In genomic region chr1:22451702-22452400, GRCh38 we compare ENCODE assay signal across 8 cellular contexts. TPM values are rescaled to one million over a fixed set of nuclear protein-coding genes. Genes with fewer than 3 reads are reported as not detected.
DNase-seq lines count a peak whose midpoint lies in the region; ATAC-seq lines count a peak whose summit lies in the region.

TSS of gene ZBTB40 (plus strand) at chr1:22451851. CDS start at chr1:22489949, 38,098 bp downstream.

- peaks cover 5% of the 10 kb centered on the region; the same call in 1 of the 2 replicates for H3K36me3 ChIP-seq in BLaER1

- no peaks in the 10 kb centered on the region for H3K27me3 ChIP-seq in BLaER1

- peak within 1 kb of the TSS; percentile 76 for H3K4me2 ChIP-seq in BLaER1

- H3K27ac Mint-ChIP-seq in dendritic cell treated with granulocyte-macrophage colony-stimulating factor and Interleukin-4, amounts not matched to agents 40 ng/mL and 50 ng/mL, for 4 days = peak within 1 kb of the TSS; percentile 93

- DNase-seq in NCI-H526 treated with DMSO at 0.1 percent for 48 hours (lab: John Stamatoyannopoulos, UW) (peak; percentile 91), left lobe of liver (ENCODE audit: low spot score) (peak; percentile 97)
- DNase-seq in activated CD4-positive, alpha-beta T cell treated with anti-CD3 and anti-CD28 coated beads, Interleukin-2, amount 50 U/mL, for 1 hour = peak; percentile 93
- DNase-seq in stimulated activated CD4-positive, alpha-beta T cell treated with anti-CD3 and anti-CD28 coated beads, Interleukin-2, amount 100 ng/mL, for 24 hours = peak; percentile 95 to 96

- H3K4me1 ChIP-seq in BLaER1 = peaks cover 23% of the 10 kb centered on the region

- intact Hi-C loops in dendritic cell treated with granulocyte-macrophage colony-stimulating factor and Interleukin-4, amounts not matched to agents 40 ng/mL and 50 ng/mL, for 4 days (cut with micrococcal nuclease) = no loop called here

- H3K27ac ChIP-seq in BLaER1 = peak within 1 kb of the TSS; percentile 91

- no peaks in the 10 kb centered on the region for H3K27me3 Mint-ChIP-seq in dendritic cell treated with granulocyte-macrophage colony-stimulating factor and Interleukin-4, amounts not matched to agents 40 ng/mL and 50 ng/mL, for 4 days

- peaks cover 15% of the 10 kb centered on the region for H3K36me3 Mint-ChIP-seq in dendritic cell treated with granulocyte-macrophage colony-stimulating factor and Interleukin-4, amounts not matched to agents 40 ng/mL and 50 ng/mL, for 4 days (ENCODE audit: low read depth)

- ATAC-seq in GM19328 (IDR thresholded peaks at IDR 0.05; ENCODE audit: unreplicated experiment) (peak; percentile 74), HG03469 (IDR thresholded peaks at IDR 0.05; ENCODE audit: unreplicated experiment) (peak; percentile 53), left lobe of liver (peak; percentile 94)

- peaks cover 17% of the 10 kb centered on the region; the same call in 1 of the 2 replicates for H4K20me1 ChIP-seq in BLaER1

- peak within 1 kb of the TSS; percentile 88 for H3K4me3 ChIP-seq in BLaER1

- H3K9me3 ChIP-seq in BLaER1 = no peaks in the 10 kb centered on the region

- peaks cover 33% of the 10 kb centered on the region for H3K4me1 Mint-ChIP-seq in dendritic cell treated with granulocyte-macrophage colony-stimulating factor and Interleukin-4, amounts not matched to agents 40 ng/mL and 50 ng/mL, for 4 days (ENCODE audit: low read depth)

- peak within 1 kb of the TSS; percentile 91 for H3K9ac ChIP-seq in BLaER1

- H3K4me3 Mint-ChIP-seq in dendritic cell treated with granulocyte-macrophage colony-stimulating factor and Interleukin-4, amounts not matched to agents 40 ng/mL and 50 ng/mL, for 4 days = peak within 1 kb of the TSS; percentile 91

- no peaks in the 10 kb centered on the region for H3K9me3 Mint-ChIP-seq in dendritic cell treated with granulocyte-macrophage colony-stimulating factor and Interleukin-4, amounts not matched to agents 40 ng/mL and 50 ng/mL, for 4 days

RNA-seq across cellular contexts. Expression of gene ZBTB40, which starts in this region (rescaled TPM):
- total RNA-seq in left lobe of liver = 6.7 TPM

Comparison
In these comparisons a context has a peak if more than half of its experiments do, and no peak if none do; other contexts are left out.
1. Peak in every context shown above with its lines: DNase-seq, ATAC-seq, H3K4me3 ChIP-seq and H3K27ac ChIP-seq.